ENCODE assay signal across 9 cellular contexts in genomic region chr3:53238051-53238850, GRCh38. TPM values are rescaled to one million over a fixed set of nuclear protein-coding genes. Genes with fewer than 3 reads are reported as not detected.
DNase-seq lines count a peak whose midpoint lies in the region; ATAC-seq and TF ChIP-seq lines count a peak whose summit lies in the region.
"Had no signal": no experiment of that assay in that cellular context is flagged by ENCODE, and none has a peak within 500 bp of the region (broad histone marks: within the 10 kb centered on the region; RNA-seq: fewer than 3 reads in every experiment).

No MANE protein-coding gene starts in this region.

- H3K27me3 ChIP-seq in Peyer's patch (no peaks in the 10 kb centered on the region), esophagus squamous epithelium (no peaks in the 10 kb centered on the region)

- H3K9me3 ChIP-seq in Peyer's patch, result no peaks in the 10 kb centered on the region
- H3K9me3 ChIP-seq in esophagus squamous epithelium, result no peaks in the 10 kb centered on the region

- H3K36me3 ChIP-seq in Peyer's patch, result peaks cover 0 to 59% (median 0%) of the 10 kb centered on the region in 3 donors
- peaks cover 52 to 94% (median 56%) of the 10 kb centered on the region in 3 donors for H3K36me3 ChIP-seq in esophagus squamous epithelium

- H3K27ac ChIP-seq in Peyer's patch (peak overlapping the region in 3 of 4 donors; percentile 46 to 84 (median 78)), esophagus squamous epithelium (peak overlapping the region; percentile 35 to 84 (median 74))

- WGBS in esophagus squamous epithelium, 2 donors, result 32 to 71% methylated on average over 2 to 4 of the region's 6 CpGs

- ATAC-seq in activated CD4-positive, CD25-positive, alpha-beta regulatory T cell treated with anti-CD3 and anti-CD28 coated beads, Interleukin-2, amount 50 U/mL, for 24 hours, result no peak
- ATAC-seq in GM19324 (IDR thresholded peaks at IDR 0.05; ENCODE audit: low FRiP score, unreplicated experiment), result no peak
- ATAC-seq: T-cell had no signal

- intact Hi-C loops in esophagus squamous epithelium (cut with DNase I), result no loop called here

- TF ChIP-seq POLR2A in Peyer's patch (IDR thresholded peaks at IDR 0.05) (peak in 1 of 2 donors; percentile 20), esophagus squamous epithelium (IDR thresholded peaks at IDR 0.05) (no peak)

- DNase-seq in GM04504 (ENCODE audit: low read depth), result peak; percentile 84
- peak in 2 of 3 donors; percentile 61 to 66 for DNase-seq in Peyer's patch
- DNase-seq in esophagus squamous epithelium (lab: John Stamatoyannopoulos, UW), result no peak
- DNase-seq in renal cortical epithelial cell (ENCODE audit: low read depth), result peak; percentile 100
- no peak for DNase-seq in NCI-H82 treated with DMSO at 0.1 percent for 48 hours (lab: John Stamatoyannopoulos, UW; ENCODE audit: unreplicated experiment)
- DNase-seq in NCI-H446 treated with DMSO at 0.1 percent for 48 hours (lab: John Stamatoyannopoulos, UW), result no peak
- DNase-seq: T-cell had no signal

- no peak overlapping the region for H3K4me3 ChIP-seq in Peyer's patch
- no peak overlapping the region for H3K4me3 ChIP-seq in esophagus squamous epithelium

- TF ChIP-seq CTCF in Peyer's patch (IDR thresholded peaks at IDR 0.05) (no peak), esophagus squamous epithelium (IDR thresholded peaks at IDR 0.05) (no peak)

- H3K4me1 ChIP-seq in Peyer's patch (peaks cover 0 to 44% (median 11%) of the 10 kb centered on the region in 4 donors), esophagus squamous epithelium (peaks cover 51 to 80% (median 53%) of the 10 kb centered on the region in 3 donors)

RNA-seq across cellular contexts. Expression of gene TKT, which starts 17.6 kb away (rescaled TPM):
- total RNA-seq in Peyer's patch, result 100 to 1,000 TPM; 130 to 171 (median 145) TPM
- total RNA-seq in esophagus squamous epithelium, result 100 to 1,000 TPM; 497 to 698 (median 627) TPM
- total RNA-seq in renal cortical epithelial cell, result 442 and 590 TPM in 2 replicates

Comparison
In these comparisons a context has a peak if more than half of its experiments do, and no peak if none do; other contexts are left out.
1. DNase-seq: peak in GM04504 (single experiment), Peyer's patch (2 of 3) and renal cortical epithelial cell (single experiment); none in esophagus squamous epithelium (single experiment), NCI-H82 treated with DMSO at 0.1 percent for 48 hours (single experiment) and NCI-H446 treated with DMSO at 0.1 percent for 48 hours (single experiment).